10 cellular contexts compared by ENCODE assay signal in genomic region chr5:72194846-72195245, GRCh38.
DNase-seq lines count a peak whose midpoint lies in the region; ATAC-seq and TF ChIP-seq lines count a peak whose summit lies in the region.
"Had no signal": no experiment of that assay in that cellular context is flagged by ENCODE, and none has a peak within 500 bp of the region (broad histone marks: within the 10 kb centered on the region; RNA-seq: fewer than 3 reads in every experiment).

No MANE protein-coding gene starts in this region.

- H3K4me3 Mint-ChIP-seq in CD8-positive, alpha-beta memory T cell, result peak overlapping the region in 6 of 7 donors; percentile 44 to 74 (median 57)
- peak overlapping the region; percentile 48 for H3K4me3 Mint-ChIP-seq in activated T-helper 17 cell treated with anti-CD3 and anti-CD28 coated beads, Interleukin-2, amount 50 U/mL, for 72 hours
- no peak overlapping the region for H3K4me3 Mint-ChIP-seq in type B pancreatic cell

- POLR2A ChIA-PET in CD8-positive, alpha-beta memory T cell (lab: Charles Lee), result no interaction called here

- H3K27me3 Mint-ChIP-seq in CD8-positive, alpha-beta memory T cell, result peaks cover 36 to 60% of the 10 kb centered on the region in 2 donors
- H3K27me3 Mint-ChIP-seq in activated T-helper 17 cell treated with anti-CD3 and anti-CD28 coated beads, Interleukin-2, amount 50 U/mL, for 72 hours, result peaks cover 66% of the 10 kb centered on the region
- no peaks in the 10 kb centered on the region for H3K27me3 Mint-ChIP-seq in type B pancreatic cell

- DNase-seq in CD8-positive, alpha-beta memory T cell, result peak in 4 of 5 donors; percentile 8 to 68 (median 40)
- DNase-seq in type B pancreatic cell (ENCODE audit: extremely low spot score, unreplicated experiment) (no peak), aorta (no peak), posterior vena cava (ENCODE audit: low spot score) (no peak), HCEC 1CT (no peak)
- DNase-seq: NCI-H2081 had no signal

- 89 to 92% methylated on average over 6 of the region's 6 CpGs for WGBS in aorta, 2 donors

- ATAC-seq in GM19324 (IDR thresholded peaks at IDR 0.05; ENCODE audit: low FRiP score, unreplicated experiment) (peak; percentile 89), HG03097 (IDR thresholded peaks at IDR 0.05; ENCODE audit: low FRiP score, unreplicated experiment) (peak; percentile 90), aorta (ENCODE audit: low FRiP score) (no peak)
- ATAC-seq in activated T-helper 17 cell treated with anti-CD3 and anti-CD28 coated beads, Interleukin-2, amount 50 U/mL, for 72 hours (replicated peaks), result peak; percentile 85
- ATAC-seq: left colon had no signal

- peaks cover 15% of the 10 kb centered on the region for H3K4me1 ChIP-seq in CD8-positive, alpha-beta memory T cell (ENCODE audit: insufficient read depth, low read length)
- peaks cover 0 to 7% of the 10 kb centered on the region in 2 donors for H3K4me1 ChIP-seq in aorta (ENCODE audit: control insufficient read depth in 1 of 2, insufficient read depth in 2 of 2, low read length in 2 of 2)

- no peak overlapping the region for H3K4me3 ChIP-seq in CD8-positive, alpha-beta memory T cell (ENCODE audit: low read length)
- no peak overlapping the region for H3K4me3 ChIP-seq in aorta (ENCODE audit: low read length in 2 of 2)

- no peak for TF ChIP-seq CTCF in type B pancreatic cell (conservative IDR thresholded peaks at IDR 0.05)

- H3K27ac ChIP-seq in CD8-positive, alpha-beta memory T cell (ENCODE audit: low read depth, low read length), result no peak overlapping the region
- H3K27ac ChIP-seq in aorta (ENCODE audit: low read depth in 1 of 2, low read length in 2 of 2), result no peak overlapping the region

- H3K27me3 ChIP-seq in CD8-positive, alpha-beta memory T cell (ENCODE audit: insufficient read depth, low read length, poor library complexity, severe bottlenecking), result peaks cover 28% of the 10 kb centered on the region
- no peaks in the 10 kb centered on the region for H3K27me3 ChIP-seq in aorta (ENCODE audit: control insufficient read depth in 1 of 2, insufficient read depth in 2 of 2, low read length in 1 of 2)

- peaks cover 16 to 25% (median 22%) of the 10 kb centered on the region in 3 donors for H3K4me1 Mint-ChIP-seq in CD8-positive, alpha-beta memory T cell
- peaks cover 25% of the 10 kb centered on the region for H3K4me1 Mint-ChIP-seq in activated T-helper 17 cell treated with anti-CD3 and anti-CD28 coated beads, Interleukin-2, amount 50 U/mL, for 72 hours
- peaks cover 4% of the 10 kb centered on the region for H3K4me1 Mint-ChIP-seq in type B pancreatic cell (ENCODE audit: unreplicated experiment)

- CTCF ChIA-PET in CD8-positive, alpha-beta memory T cell (lab: Charles Lee), result no interaction called here

- intact Hi-C loops in aorta (cut with DNase I) (loop anchor here in 1 of 2 donors (5.0 kb wide), 1 partner anchor 52 kb away; no protein-coding TSS in a partner anchor), posterior vena cava (cut with DNase I) (no loop called here)

- H3K27ac Mint-ChIP-seq in CD8-positive, alpha-beta memory T cell, result peak overlapping the region in 5 of 8 donors; percentile 3 to 81 (median 57)
- peak overlapping the region; percentile 33 for H3K27ac Mint-ChIP-seq in activated T-helper 17 cell treated with anti-CD3 and anti-CD28 coated beads, Interleukin-2, amount 50 U/mL, for 72 hours
- H3K27ac Mint-ChIP-seq in type B pancreatic cell, result no peak overlapping the region

- H3K9me3 Mint-ChIP-seq in CD8-positive, alpha-beta memory T cell, result peaks cover 0 to 5% (median 2%) of the 10 kb centered on the region in 5 donors
- H3K9me3 Mint-ChIP-seq in activated T-helper 17 cell treated with anti-CD3 and anti-CD28 coated beads, Interleukin-2, amount 50 U/mL, for 72 hours, result peaks cover 4% of the 10 kb centered on the region
- H3K9me3 Mint-ChIP-seq in type B pancreatic cell, result peaks cover 16% of the 10 kb centered on the region

- no peaks in the 10 kb centered on the region for H3K36me3 ChIP-seq in CD8-positive, alpha-beta memory T cell (ENCODE audit: insufficient read depth, low read length)
- peaks cover 9 to 25% of the 10 kb centered on the region in 2 donors for H3K36me3 ChIP-seq in aorta (ENCODE audit: control insufficient read depth in 1 of 2, insufficient read depth in 2 of 2, low read length in 1 of 2)

- H3K36me3 Mint-ChIP-seq in CD8-positive, alpha-beta memory T cell, result peaks cover 0 to 13% (median 4%) of the 10 kb centered on the region in 3 donors
- H3K36me3 Mint-ChIP-seq in activated T-helper 17 cell treated with anti-CD3 and anti-CD28 coated beads, Interleukin-2, amount 50 U/mL, for 72 hours (ENCODE audit: low read depth), result peaks cover 5% of the 10 kb centered on the region
- peaks cover 79% of the 10 kb centered on the region for H3K36me3 Mint-ChIP-seq in type B pancreatic cell

- no peaks in the 10 kb centered on the region for H3K9me3 ChIP-seq in CD8-positive, alpha-beta memory T cell (ENCODE audit: low read length)
- H3K9me3 ChIP-seq in aorta (ENCODE audit: control insufficient read depth, low read length), result no peaks in the 10 kb centered on the region

Comparison
In these comparisons a context has a peak if more than half of its experiments do, and no peak if none do; other contexts are left out.
1. DNase-seq: peak in CD8-positive, alpha-beta memory T cell (4 of 5); none in type B pancreatic cell (single experiment), aorta (0 of 2), posterior vena cava (single experiment) and HCEC 1CT (single experiment).